Comparison of ENCODE assay signal across 1 cellular context in the genomic region with DNA sequence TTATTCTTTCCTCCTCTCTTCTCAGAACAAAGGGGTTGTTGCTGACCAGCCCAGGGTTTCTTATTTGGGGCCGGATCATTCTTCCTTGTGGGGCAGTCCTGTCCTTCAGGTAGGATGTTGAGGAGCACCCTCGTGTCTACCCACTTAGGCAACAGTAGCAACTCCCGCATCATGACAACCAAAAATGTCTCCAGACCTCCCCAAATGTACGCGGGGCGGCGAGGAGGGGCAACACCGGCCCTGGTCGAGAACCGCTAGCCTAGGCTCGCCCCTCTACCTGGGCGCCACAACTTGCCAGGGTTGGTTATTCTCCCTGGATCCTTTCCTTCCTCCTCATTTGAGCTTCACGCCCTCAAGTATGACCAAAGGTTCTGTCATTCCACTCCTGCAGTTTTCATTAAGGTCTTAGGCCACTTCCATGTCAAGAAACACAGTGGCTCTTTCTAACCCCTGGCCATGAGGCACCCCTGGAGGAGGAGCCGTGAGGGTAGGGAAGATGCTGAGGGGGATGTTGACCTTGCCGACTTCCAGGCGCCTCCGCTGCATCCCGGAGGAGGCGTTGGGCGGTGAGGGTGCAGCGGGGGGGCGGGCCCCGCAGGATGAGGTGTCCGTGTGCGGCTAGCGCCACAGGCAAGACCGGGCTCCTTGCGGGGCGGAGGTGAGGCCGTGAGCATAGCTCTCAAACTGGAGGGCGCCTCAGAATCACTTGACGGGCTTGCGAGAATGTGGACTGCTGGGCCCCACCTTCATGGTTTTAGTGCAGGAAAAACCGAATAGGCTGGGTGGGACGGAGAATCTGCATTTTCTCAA.
TF ChIP-seq lines count a peak whose summit lies in the region.

No MANE protein-coding gene starts in this region.

TF ChIP-seq in HEK293, 187 proteins besides CTCF, POLR2A, EP300 and RAD21 (continued from another document and continues in another):
- TF ChIP-seq ZNF341 (tag by site-specific recombination; IDR thresholded peaks at IDR 0.05; ENCODE audit: low read depth), result peak; percentile 58
- TF ChIP-seq, protein P1, sequence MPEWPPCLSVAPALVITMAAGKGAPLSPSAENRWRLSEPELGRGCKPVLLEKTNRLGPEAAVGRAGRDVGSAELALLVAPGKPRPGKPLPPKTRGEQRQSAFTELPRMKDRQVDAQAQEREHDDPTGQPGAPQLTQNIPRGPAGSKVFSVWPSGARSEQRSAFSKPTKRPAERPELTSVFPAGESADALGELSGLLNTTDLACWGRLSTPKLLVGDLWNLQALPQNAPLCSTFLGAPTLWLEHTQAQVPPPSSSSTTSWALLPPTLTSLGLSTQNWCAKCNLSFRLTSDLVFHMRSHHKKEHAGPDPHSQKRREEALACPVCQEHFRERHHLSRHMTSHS (tag by site-specific recombination; IDR thresholded peaks at IDR 0.05), result no peak
- peak; percentile 94 for TF ChIP-seq ZNF335 (tag by site-specific recombination; conservative IDR thresholded peaks at IDR 0.05)
- TF ChIP-seq ZNF707 (tag by site-specific recombination; IDR thresholded peaks at IDR 0.05), result no peak
- TF ChIP-seq ZNF112 (tag by site-specific recombination; IDR thresholded peaks at IDR 0.05), result no peak
- TF ChIP-seq, protein P2, sequence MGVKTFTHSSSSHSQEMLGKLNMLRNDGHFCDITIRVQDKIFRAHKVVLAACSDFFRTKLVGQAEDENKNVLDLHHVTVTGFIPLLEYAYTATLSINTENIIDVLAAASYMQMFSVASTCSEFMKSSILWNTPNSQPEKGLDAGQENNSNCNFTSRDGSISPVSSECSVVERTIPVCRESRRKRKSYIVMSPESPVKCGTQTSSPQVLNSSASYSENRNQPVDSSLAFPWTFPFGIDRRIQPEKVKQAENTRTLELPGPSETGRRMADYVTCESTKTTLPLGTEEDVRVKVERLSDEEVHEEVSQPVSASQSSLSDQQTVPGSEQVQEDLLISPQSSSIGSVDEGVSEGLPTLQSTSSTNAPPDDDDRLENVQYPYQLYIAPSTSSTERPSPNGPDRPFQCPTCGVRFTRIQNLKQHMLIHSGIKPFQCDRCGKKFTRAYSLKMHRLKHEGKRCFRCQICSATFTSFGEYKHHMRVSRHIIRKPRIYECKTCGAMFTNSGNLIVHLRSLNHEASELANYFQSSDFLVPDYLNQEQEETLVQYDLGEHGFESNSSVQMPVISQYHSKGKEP (tag by site-specific recombination; IDR thresholded peaks at IDR 0.05), result no peak
- peak; percentile 80 for TF ChIP-seq GLIS2 (tag by site-specific recombination; IDR thresholded peaks at IDR 0.05)
- TF ChIP-seq, protein P3, sequence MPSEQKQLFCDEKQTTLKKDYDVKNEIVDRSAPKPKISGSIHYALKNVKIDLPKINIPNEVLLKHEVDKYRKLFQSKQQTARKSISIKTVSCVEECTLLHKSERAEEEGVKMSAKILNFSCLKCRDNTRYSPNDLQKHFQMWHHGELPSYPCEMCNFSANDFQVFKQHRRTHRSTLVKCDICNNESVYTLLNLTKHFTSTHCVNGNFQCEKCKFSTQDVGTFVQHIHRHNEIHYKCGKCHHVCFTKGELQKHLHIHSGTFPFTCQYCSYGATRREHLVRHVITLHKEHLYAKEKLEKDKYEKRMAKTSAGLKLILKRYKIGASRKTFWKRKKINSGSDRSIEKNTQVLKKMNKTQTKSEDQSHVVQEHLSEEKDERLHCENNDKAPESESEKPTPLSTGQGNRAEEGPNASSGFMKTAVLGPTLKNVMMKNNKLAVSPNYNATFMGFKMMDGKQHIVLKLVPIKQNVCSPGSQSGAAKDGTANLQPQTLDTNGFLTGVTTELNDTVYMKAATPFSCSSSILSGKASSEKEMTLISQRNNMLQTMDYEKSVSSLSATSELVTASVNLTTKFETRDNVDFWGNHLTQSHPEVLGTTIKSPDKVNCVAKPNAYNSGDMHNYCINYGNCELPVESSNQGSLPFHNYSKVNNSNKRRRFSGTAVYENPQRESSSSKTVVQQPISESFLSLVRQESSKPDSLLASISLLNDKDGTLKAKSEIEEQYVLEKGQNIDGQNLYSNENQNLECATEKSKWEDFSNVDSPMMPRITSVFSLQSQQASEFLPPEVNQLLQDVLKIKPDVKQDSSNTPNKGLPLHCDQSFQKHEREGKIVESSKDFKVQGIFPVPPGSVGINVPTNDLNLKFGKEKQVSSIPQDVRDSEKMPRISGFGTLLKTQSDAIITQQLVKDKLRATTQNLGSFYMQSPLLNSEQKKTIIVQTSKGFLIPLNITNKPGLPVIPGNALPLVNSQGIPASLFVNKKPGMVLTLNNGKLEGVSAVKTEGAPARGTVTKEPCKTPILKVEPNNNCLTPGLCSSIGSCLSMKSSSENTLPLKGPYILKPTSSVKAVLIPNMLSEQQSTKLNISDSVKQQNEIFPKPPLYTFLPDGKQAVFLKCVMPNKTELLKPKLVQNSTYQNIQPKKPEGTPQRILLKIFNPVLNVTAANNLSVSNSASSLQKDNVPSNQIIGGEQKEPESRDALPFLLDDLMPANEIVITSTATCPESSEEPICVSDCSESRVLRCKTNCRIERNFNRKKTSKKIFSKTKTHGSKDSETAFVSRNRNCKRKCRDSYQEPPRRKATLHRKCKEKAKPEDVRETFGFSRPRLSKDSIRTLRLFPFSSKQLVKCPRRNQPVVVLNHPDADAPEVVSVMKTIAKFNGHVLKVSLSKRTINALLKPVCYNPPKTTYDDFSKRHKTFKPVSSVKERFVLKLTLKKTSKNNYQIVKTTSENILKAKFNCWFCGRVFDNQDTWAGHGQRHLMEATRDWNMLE (tag by site-specific recombination; conservative IDR thresholded peaks at IDR 0.05; ENCODE audit: low read depth), result no peak
- no peak for TF ChIP-seq TRIM28 (IDR thresholded peaks at IDR 0.05; ENCODE audit: borderline replicate concordance, low read length)
- TF ChIP-seq, protein P4, sequence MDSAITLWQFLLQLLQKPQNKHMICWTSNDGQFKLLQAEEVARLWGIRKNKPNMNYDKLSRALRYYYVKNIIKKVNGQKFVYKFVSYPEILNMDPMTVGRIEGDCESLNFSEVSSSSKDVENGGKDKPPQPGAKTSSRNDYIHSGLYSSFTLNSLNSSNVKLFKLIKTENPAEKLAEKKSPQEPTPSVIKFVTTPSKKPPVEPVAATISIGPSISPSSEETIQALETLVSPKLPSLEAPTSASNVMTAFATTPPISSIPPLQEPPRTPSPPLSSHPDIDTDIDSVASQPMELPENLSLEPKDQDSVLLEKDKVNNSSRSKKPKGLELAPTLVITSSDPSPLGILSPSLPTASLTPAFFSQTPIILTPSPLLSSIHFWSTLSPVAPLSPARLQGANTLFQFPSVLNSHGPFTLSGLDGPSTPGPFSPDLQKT (IDR thresholded peaks at IDR 0.05; ENCODE audit: borderline replicate concordance, low read depth, low read length), result no peak
- no peak for TF ChIP-seq YY1 (tag by site-specific recombination; IDR thresholded peaks at IDR 0.05)
- TF ChIP-seq ZNF274 (IDR thresholded peaks at IDR 0.05; ENCODE audit: low read length), result no peak
- TF ChIP-seq ZNF274 (tag by site-specific recombination; IDR thresholded peaks at IDR 0.05; ENCODE audit: borderline replicate concordance), result no peak
- peak; percentile 44 for TF ChIP-seq KLF1 (tag by site-specific recombination; IDR thresholded peaks at IDR 0.05)
- TF ChIP-seq ZNF768 (tag by site-specific recombination; IDR thresholded peaks at IDR 0.05), result no peak
- peak; percentile 75; the same call in 1 of the 2 replicates for TF ChIP-seq ZFP37 (tag by site-specific recombination; IDR thresholded peaks at IDR 0.05)
- no peak for TF ChIP-seq ZNF48 (tag by site-specific recombination; IDR thresholded peaks at IDR 0.05)
- TF ChIP-seq ZNF416 (tag by site-specific recombination; IDR thresholded peaks at IDR 0.05), result no peak
- TF ChIP-seq, protein P5, sequence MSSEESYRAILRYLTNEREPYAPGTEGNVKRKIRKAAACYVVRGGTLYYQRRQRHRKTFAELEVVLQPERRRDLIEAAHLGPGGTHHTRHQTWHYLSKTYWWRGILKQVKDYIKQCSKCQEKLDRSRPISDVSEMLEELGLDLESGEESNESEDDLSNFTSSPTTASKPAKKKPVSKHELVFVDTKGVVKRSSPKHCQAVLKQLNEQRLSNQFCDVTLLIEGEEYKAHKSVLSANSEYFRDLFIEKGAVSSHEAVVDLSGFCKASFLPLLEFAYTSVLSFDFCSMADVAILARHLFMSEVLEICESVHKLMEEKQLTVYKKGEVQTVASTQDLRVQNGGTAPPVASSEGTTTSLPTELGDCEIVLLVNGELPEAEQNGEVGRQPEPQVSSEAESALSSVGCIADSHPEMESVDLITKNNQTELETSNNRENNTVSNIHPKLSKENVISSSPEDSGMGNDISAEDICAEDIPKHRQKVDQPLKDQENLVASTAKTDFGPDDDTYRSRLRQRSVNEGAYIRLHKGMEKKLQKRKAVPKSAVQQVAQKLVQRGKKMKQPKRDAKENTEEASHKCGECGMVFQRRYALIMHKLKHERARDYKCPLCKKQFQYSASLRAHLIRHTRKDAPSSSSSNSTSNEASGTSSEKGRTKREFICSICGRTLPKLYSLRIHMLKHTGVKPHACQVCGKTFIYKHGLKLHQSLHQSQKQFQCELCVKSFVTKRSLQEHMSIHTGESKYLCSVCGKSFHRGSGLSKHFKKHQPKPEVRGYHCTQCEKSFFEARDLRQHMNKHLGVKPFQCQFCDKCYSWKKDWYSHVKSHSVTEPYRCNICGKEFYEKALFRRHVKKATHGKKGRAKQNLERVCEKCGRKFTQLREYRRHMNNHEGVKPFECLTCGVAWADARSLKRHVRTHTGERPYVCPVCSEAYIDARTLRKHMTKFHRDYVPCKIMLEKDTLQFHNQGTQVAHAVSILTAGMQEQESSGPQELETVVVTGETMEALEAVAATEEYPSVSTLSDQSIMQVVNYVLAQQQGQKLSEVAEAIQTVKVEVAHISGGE (tag by site-specific recombination; conservative IDR thresholded peaks at IDR 0.05; ENCODE audit: low read depth), result peak; percentile 21; the same call in 1 of the 2 replicates
- no peak for TF ChIP-seq ZNF830 (tag by site-specific recombination; IDR thresholded peaks at IDR 0.05; ENCODE audit: low read depth)
- TF ChIP-seq, protein P6, sequence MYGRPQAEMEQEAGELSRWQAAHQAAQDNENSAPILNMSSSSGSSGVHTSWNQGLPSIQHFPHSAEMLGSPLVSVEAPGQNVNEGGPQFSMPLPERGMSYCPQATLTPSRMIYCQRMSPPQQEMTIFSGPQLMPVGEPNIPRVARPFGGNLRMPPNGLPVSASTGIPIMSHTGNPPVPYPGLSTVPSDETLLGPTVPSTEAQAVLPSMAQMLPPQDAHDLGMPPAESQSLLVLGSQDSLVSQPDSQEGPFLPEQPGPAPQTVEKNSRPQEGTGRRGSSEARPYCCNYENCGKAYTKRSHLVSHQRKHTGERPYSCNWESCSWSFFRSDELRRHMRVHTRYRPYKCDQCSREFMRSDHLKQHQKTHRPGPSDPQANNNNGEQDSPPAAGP (tag by site-specific recombination; IDR thresholded peaks at IDR 0.05), result peak; percentile 36; the same call in 1 of the 2 replicates
- no peak for TF ChIP-seq ZNF23 (tag by site-specific recombination; IDR thresholded peaks at IDR 0.05; ENCODE audit: borderline replicate concordance)
- TF ChIP-seq, protein P7, sequence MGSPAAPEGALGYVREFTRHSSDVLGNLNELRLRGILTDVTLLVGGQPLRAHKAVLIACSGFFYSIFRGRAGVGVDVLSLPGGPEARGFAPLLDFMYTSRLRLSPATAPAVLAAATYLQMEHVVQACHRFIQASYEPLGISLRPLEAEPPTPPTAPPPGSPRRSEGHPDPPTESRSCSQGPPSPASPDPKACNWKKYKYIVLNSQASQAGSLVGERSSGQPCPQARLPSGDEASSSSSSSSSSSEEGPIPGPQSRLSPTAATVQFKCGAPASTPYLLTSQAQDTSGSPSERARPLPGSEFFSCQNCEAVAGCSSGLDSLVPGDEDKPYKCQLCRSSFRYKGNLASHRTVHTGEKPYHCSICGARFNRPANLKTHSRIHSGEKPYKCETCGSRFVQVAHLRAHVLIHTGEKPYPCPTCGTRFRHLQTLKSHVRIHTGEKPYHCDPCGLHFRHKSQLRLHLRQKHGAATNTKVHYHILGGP (tag by site-specific recombination; IDR thresholded peaks at IDR 0.05), result no peak
- TF ChIP-seq ZNF221 (tag by site-specific recombination; IDR thresholded peaks at IDR 0.05; ENCODE audit: borderline replicate concordance), result no peak
- TF ChIP-seq, protein P8, sequence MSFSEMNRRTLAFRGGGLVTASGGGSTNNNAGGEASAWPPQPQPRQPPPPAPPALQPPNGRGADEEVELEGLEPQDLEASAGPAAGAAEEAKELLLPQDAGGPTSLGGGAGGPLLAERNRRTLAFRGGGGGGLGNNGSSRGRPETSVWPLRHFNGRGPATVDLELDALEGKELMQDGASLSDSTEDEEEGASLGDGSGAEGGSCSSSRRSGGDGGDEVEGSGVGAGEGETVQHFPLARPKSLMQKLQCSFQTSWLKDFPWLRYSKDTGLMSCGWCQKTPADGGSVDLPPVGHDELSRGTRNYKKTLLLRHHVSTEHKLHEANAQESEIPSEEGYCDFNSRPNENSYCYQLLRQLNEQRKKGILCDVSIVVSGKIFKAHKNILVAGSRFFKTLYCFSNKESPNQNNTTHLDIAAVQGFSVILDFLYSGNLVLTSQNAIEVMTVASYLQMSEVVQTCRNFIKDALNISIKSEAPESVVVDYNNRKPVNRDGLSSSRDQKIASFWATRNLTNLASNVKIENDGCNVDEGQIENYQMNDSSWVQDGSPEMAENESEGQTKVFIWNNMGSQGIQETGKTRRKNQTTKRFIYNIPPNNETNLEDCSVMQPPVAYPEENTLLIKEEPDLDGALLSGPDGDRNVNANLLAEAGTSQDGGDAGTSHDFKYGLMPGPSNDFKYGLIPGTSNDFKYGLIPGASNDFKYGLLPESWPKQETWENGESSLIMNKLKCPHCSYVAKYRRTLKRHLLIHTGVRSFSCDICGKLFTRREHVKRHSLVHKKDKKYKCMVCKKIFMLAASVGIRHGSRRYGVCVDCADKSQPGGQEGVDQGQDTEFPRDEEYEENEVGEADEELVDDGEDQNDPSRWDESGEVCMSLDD (tag by site-specific recombination; IDR thresholded peaks at IDR 0.05), result peak; percentile 32; the same call in 1 of the 2 replicates
- TF ChIP-seq SETDB1 (IDR thresholded peaks at IDR 0.05; ENCODE audit: insufficient read length, low read length), result no peak
- TF ChIP-seq OSR2 (tag by site-specific recombination; IDR thresholded peaks at IDR 0.05), result no peak
- TF ChIP-seq ZNF585B (tag by site-specific recombination; IDR thresholded peaks at IDR 0.05), result no peak
- TF ChIP-seq, protein P9, sequence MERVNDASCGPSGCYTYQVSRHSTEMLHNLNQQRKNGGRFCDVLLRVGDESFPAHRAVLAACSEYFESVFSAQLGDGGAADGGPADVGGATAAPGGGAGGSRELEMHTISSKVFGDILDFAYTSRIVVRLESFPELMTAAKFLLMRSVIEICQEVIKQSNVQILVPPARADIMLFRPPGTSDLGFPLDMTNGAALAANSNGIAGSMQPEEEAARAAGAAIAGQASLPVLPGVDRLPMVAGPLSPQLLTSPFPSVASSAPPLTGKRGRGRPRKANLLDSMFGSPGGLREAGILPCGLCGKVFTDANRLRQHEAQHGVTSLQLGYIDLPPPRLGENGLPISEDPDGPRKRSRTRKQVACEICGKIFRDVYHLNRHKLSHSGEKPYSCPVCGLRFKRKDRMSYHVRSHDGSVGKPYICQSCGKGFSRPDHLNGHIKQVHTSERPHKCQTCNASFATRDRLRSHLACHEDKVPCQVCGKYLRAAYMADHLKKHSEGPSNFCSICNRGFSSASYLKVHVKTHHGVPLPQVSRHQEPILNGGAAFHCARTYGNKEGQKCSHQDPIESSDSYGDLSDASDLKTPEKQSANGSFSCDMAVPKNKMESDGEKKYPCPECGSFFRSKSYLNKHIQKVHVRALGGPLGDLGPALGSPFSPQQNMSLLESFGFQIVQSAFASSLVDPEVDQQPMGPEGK (tag by site-specific recombination; IDR thresholded peaks at IDR 0.05), result peak; percentile 81
- peak; percentile 51 for TF ChIP-seq SP2 (tag by site-specific recombination; IDR thresholded peaks at IDR 0.05)
